1 cellular context compared by ENCODE assay signal in the genomic region with DNA sequence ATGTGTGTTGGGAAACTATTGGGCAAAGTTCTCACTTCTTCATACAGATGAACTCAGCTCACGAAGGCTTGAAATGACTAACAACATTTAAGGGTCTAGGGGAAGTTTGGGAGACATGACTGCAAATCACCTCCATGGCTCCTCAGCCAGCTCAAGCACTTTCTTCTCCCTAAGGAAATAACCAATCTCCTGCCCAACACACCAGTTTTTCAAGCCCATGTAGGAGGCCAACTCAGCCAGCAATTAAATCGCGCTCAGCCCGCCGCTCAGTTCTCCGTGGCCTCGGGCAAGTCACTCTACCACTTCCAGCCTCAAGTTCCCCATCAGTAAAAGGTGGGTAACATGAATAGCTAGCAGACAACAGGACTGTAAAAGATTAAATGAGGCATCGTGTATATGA.
TF ChIP-seq lines count a peak whose summit lies in the region.

No MANE protein-coding gene starts in this region.

TF ChIP-seq in GM12878, 131 proteins besides CTCF, POLR2A, EP300 and RAD21:
- TF ChIP-seq, protein P1, sequence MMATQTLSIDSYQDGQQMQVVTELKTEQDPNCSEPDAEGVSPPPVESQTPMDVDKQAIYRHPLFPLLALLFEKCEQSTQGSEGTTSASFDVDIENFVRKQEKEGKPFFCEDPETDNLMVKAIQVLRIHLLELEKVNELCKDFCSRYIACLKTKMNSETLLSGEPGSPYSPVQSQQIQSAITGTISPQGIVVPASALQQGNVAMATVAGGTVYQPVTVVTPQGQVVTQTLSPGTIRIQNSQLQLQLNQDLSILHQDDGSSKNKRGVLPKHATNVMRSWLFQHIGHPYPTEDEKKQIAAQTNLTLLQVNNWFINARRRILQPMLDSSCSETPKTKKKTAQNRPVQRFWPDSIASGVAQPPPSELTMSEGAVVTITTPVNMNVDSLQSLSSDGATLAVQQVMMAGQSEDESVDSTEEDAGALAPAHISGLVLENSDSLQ (IDR thresholded peaks at IDR 0.05): 0 out of 2 replicates have a peak, but pooled peaks have one; percentile 11
- TF ChIP-seq NFYA (IDR thresholded peaks at IDR 0.05; ENCODE audit: borderline replicate concordance, low read depth, low read length) (no peak), ZBED1 (IDR thresholded peaks at IDR 0.05; ENCODE audit: borderline replicate concordance) (peak; percentile 34; the same call in 1 of the 2 replicates), RFX5 (IDR thresholded peaks at IDR 0.05; ENCODE audit: low read depth, low read length) (no peak), ATF7 (IDR thresholded peaks at IDR 0.05; ENCODE audit: low read depth) (no peak), IRF4 (IDR thresholded peaks at IDR 0.05; ENCODE audit: low read depth, low read length) (peak; percentile 51; the same call in 1 of the 2 replicates), CREB1 (IDR thresholded peaks at IDR 0.05; ENCODE audit: low read depth) (0 out of 2 replicates have a peak, but pooled peaks have one; percentile 8), NFIC (IDR thresholded peaks at IDR 0.05; ENCODE audit: low read depth, low read length) (no peak), RCOR1 (conservative IDR thresholded peaks at IDR 0.05; ENCODE audit: low read depth, low read length) (no peak), MYB (IDR thresholded peaks at IDR 0.05; ENCODE audit: borderline replicate concordance, low read depth, low read length) (no peak), SMAD1 (IDR thresholded peaks at IDR 0.05; ENCODE audit: low read depth, partially characterized antibody) (no peak), NR2F1 (conservative IDR thresholded peaks at IDR 0.05) (no peak), MYC (IDR thresholded peaks at IDR 0.05; ENCODE audit: insufficient read depth, insufficient read length, insufficient replicate concordance, low read length, severe bottlenecking) (no peak), STAT1 (conservative IDR thresholded peaks at IDR 0.05) (no peak), TCF3 (IDR thresholded peaks at IDR 0.05; ENCODE audit: borderline replicate concordance, insufficient read depth, low read depth, low read length) (no peak), SIN3A (IDR thresholded peaks at IDR 0.05; ENCODE audit: low read depth, low read length) (0 out of 2 replicates have a peak, but pooled peaks have one; percentile 48), POLR2AphosphoS2 (IDR thresholded peaks at IDR 0.05; ENCODE audit: low read depth, low read length) (no peak), SPI1 (IDR thresholded peaks at IDR 0.05; ENCODE audit: borderline replicate concordance, insufficient read depth, low read depth, low read length) (peak; percentile 55), YY1 (IDR thresholded peaks at IDR 0.05; ENCODE audit: low read depth, low read length) (0 out of 2 replicates have a peak, but pooled peaks have one; percentile 16), JUNB (IDR thresholded peaks at IDR 0.05) (peak; percentile 42; the same call in 1 of the 2 replicates)
- TF ChIP-seq, protein P2, sequence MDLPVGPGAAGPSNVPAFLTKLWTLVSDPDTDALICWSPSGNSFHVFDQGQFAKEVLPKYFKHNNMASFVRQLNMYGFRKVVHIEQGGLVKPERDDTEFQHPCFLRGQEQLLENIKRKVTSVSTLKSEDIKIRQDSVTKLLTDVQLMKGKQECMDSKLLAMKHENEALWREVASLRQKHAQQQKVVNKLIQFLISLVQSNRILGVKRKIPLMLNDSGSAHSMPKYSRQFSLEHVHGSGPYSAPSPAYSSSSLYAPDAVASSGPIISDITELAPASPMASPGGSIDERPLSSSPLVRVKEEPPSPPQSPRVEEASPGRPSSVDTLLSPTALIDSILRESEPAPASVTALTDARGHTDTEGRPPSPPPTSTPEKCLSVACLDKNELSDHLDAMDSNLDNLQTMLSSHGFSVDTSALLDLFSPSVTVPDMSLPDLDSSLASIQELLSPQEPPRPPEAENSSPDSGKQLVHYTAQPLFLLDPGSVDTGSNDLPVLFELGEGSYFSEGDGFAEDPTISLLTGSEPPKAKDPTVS (IDR thresholded peaks at IDR 0.05; ENCODE audit: low read depth, low read length): no peak
- TF ChIP-seq, protein P3, sequence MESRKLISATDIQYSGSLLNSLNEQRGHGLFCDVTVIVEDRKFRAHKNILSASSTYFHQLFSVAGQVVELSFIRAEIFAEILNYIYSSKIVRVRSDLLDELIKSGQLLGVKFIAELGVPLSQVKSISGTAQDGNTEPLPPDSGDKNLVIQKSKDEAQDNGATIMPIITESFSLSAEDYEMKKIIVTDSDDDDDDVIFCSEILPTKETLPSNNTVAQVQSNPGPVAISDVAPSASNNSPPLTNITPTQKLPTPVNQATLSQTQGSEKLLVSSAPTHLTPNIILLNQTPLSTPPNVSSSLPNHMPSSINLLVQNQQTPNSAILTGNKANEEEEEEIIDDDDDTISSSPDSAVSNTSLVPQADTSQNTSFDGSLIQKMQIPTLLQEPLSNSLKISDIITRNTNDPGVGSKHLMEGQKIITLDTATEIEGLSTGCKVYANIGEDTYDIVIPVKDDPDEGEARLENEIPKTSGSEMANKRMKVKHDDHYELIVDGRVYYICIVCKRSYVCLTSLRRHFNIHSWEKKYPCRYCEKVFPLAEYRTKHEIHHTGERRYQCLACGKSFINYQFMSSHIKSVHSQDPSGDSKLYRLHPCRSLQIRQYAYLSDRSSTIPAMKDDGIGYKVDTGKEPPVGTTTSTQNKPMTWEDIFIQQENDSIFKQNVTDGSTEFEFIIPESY (IDR thresholded peaks at IDR 0.05): no peak
- TF ChIP-seq, protein P4, sequence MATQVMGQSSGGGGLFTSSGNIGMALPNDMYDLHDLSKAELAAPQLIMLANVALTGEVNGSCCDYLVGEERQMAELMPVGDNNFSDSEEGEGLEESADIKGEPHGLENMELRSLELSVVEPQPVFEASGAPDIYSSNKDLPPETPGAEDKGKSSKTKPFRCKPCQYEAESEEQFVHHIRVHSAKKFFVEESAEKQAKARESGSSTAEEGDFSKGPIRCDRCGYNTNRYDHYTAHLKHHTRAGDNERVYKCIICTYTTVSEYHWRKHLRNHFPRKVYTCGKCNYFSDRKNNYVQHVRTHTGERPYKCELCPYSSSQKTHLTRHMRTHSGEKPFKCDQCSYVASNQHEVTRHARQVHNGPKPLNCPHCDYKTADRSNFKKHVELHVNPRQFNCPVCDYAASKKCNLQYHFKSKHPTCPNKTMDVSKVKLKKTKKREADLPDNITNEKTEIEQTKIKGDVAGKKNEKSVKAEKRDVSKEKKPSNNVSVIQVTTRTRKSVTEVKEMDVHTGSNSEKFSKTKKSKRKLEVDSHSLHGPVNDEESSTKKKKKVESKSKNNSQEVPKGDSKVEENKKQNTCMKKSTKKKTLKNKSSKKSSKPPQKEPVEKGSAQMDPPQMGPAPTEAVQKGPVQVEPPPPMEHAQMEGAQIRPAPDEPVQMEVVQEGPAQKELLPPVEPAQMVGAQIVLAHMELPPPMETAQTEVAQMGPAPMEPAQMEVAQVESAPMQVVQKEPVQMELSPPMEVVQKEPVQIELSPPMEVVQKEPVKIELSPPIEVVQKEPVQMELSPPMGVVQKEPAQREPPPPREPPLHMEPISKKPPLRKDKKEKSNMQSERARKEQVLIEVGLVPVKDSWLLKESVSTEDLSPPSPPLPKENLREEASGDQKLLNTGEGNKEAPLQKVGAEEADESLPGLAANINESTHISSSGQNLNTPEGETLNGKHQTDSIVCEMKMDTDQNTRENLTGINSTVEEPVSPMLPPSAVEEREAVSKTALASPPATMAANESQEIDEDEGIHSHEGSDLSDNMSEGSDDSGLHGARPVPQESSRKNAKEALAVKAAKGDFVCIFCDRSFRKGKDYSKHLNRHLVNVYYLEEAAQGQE (IDR thresholded peaks at IDR 0.05; ENCODE audit: low read depth, low read length): no peak
